28 cellular contexts compared by ENCODE assay signal in the genomic region with DNA sequence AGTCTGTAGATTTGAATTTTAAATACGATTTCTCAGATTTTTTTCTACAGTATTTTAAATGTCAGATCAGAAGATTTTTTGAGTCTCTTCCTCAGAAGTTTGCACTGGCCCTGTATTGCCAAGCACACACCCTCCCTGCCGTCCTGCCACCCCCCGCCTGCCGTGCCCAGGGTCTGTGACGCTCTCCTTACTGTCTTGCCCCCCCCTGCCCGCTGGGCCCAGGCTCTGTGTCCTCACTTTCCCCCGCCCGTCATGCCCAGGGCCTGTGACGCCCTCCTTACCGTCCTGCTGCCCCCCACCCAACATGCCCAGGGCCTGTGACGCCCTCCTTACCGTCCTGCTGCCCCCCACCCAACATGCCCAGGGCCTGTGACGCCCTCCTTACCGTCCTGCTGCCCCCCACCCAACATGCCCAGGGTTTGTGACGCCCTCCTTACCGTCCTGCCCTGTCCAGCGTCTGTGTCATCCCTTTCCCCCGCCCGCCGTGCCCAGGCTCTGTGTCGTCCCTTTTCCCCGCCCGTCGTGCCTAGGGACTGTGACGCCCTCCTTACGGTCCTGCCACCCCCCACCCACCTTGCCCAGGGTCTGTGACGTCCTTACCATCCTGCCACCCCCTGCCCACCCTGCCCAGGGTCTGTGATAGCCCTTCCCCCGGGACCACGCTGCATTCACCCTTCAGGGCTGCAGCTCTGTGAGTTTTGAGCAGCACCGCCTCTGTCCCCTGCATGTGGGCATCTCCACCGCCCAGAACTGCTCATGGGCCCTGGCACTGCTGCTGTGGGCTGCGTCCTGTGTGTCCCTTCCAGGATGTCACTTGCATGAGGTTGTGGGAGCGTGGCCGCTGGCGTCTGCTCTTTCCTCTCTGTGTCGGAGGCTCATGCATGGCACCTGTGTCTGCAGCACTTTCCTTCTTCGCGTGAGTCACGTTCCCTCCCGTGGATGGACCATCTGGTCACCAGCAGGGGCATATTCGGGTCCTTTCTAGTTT. TPM values are rescaled to one million over a fixed set of nuclear protein-coding genes. Genes with fewer than 3 reads are reported as not detected.
A peak's percentile ranks its signal among the peaks of the same experiment; 100 is the strongest.
DNase-seq lines count a peak whose midpoint lies in the region; ATAC-seq and TF ChIP-seq lines count a peak whose summit lies in the region.
"Had no signal": no experiment of that assay in that cellular context is flagged by ENCODE, and none has a peak within 500 bp of the region (broad histone marks: within the 10 kb centered on the region; RNA-seq: fewer than 3 reads in every experiment).

No MANE protein-coding gene starts in this region.

- H3K36me3 Mint-ChIP-seq in activated naive CD8-positive, alpha-beta T cell treated with anti-CD3 and anti-CD28 coated beads, Interleukin-2, amount 10 ng/mL, durations not matched to agents 7 days and 5 days, result peaks cover 29% of the 10 kb centered on the region
- H3K36me3 Mint-ChIP-seq in activated naive CD8-positive, alpha-beta T cell treated with anti-CD3 and anti-CD28 coated beads for 36 hours, result peaks cover 25% of the 10 kb centered on the region
- H3K36me3 Mint-ChIP-seq in mesothelial cell of epicardium, result peaks cover 21% of the 10 kb centered on the region
- H3K36me3 Mint-ChIP-seq in activated CD4-positive, alpha-beta T cell treated with anti-CD3 and anti-CD28 coated beads, Interleukin-2, amount 10 ng/mL, durations not matched to agents 24 days and 14 days (ENCODE audit: low read depth), result peaks cover 32% of the 10 kb centered on the region

- H3K27me3 Mint-ChIP-seq in activated naive CD8-positive, alpha-beta T cell treated with anti-CD3 and anti-CD28 coated beads, Interleukin-2, amount 10 ng/mL, durations not matched to agents 7 days and 5 days, result no peaks in the 10 kb centered on the region
- no peaks in the 10 kb centered on the region for H3K27me3 Mint-ChIP-seq in activated naive CD8-positive, alpha-beta T cell treated with anti-CD3 and anti-CD28 coated beads for 36 hours
- H3K27me3 Mint-ChIP-seq in mesothelial cell of epicardium (ENCODE audit: low read depth), result no peaks in the 10 kb centered on the region
- H3K27me3 Mint-ChIP-seq in activated CD4-positive, alpha-beta T cell treated with anti-CD3 and anti-CD28 coated beads, Interleukin-2, amount 10 ng/mL, durations not matched to agents 24 days and 14 days, result no peaks in the 10 kb centered on the region
- H3K27me3 Mint-ChIP-seq: activated naive CD8-positive, alpha-beta T cell; stimulated activated naive CD8-positive, alpha-beta T cell treated with anti-CD3 and anti-CD28 coated beads, Interleukin-15, amount 100 ng/mL, for 72 hours had no signal

- intact Hi-C loops in heart left ventricle (cut with DNase I), result no loop called here
- intact Hi-C loops in mucosa of descending colon (cut with DNase I, micrococcal nuclease), result no loop called here
- intact Hi-C loops in activated CD4-positive, alpha-beta T cell treated with anti-CD3 and anti-CD28 coated beads, Interleukin-2, amount 10 ng/mL, durations not matched to agents 24 days and 14 days (cut with micrococcal nuclease), result no loop called here

- H3K36me3 ChIP-seq in heart left ventricle (peaks cover 0 to 34% (median 8%) of the 10 kb centered on the region in 9 donors), mucosa of descending colon (ENCODE audit: low read depth) (no peaks in the 10 kb centered on the region)

- no peaks in the 10 kb centered on the region for H3K27me3 ChIP-seq in heart left ventricle
- H3K27me3 ChIP-seq: esophagus muscularis mucosa had no signal

- ATAC-seq in activated naive CD8-positive, alpha-beta T cell treated with anti-CD3 and anti-CD28 coated beads, Interleukin-2, amount 10 ng/mL, durations not matched to agents 7 days and 5 days (ENCODE audit: low read depth), result no peak
- ATAC-seq in heart left ventricle (peak in 2 of 4 donors; percentile 2 to 31), mucosa of descending colon (no peak), GM21447 (IDR thresholded peaks at IDR 0.05; ENCODE audit: unreplicated experiment) (no peak)
- ATAC-seq: stimulated activated naive CD8-positive, alpha-beta T cell treated with anti-CD3 and anti-CD28 coated beads, Interleukin-15, amount 100 ng/mL, for 72 hours had no signal

- peaks cover 0 to 38% (median 12%) of the 10 kb centered on the region in 12 donors for H3K4me1 ChIP-seq in heart left ventricle
- H3K4me1 ChIP-seq in mucosa of descending colon (ENCODE audit: low read depth), result no peaks in the 10 kb centered on the region

- TF ChIP-seq CTCF in heart left ventricle (IDR thresholded peaks at IDR 0.05) (no peak), mucosa of descending colon (IDR thresholded peaks at IDR 0.05) (no peak), mesothelial cell of epicardium (IDR thresholded peaks at IDR 0.05; ENCODE audit: unreplicated experiment) (no peak)

- H3K27ac ChIP-seq in heart left ventricle, result peak overlapping the region in 9 of 12 donors; percentile 47 to 85 (median 75)
- H3K27ac ChIP-seq: esophagus muscularis mucosa, GM23248, thoracic aorta had no signal

- no peak overlapping the region for H3K27ac Mint-ChIP-seq in activated naive CD8-positive, alpha-beta T cell treated with anti-CD3 and anti-CD28 coated beads, Interleukin-2, amount 10 ng/mL, durations not matched to agents 7 days and 5 days
- H3K27ac Mint-ChIP-seq in activated naive CD8-positive, alpha-beta T cell treated with anti-CD3 and anti-CD28 coated beads for 36 hours, result no peak overlapping the region
- H3K27ac Mint-ChIP-seq in mesothelial cell of epicardium, result no peak overlapping the region
- H3K27ac Mint-ChIP-seq in activated CD4-positive, alpha-beta T cell treated with anti-CD3 and anti-CD28 coated beads, Interleukin-2, amount 10 ng/mL, durations not matched to agents 24 days and 14 days, result no peak overlapping the region
- H3K27ac Mint-ChIP-seq: activated naive CD8-positive, alpha-beta T cell; nephron had no signal

- H3K9me3 ChIP-seq in heart left ventricle, result no peaks in the 10 kb centered on the region
- H3K9me3 ChIP-seq in mucosa of descending colon, result no peaks in the 10 kb centered on the region
- H3K9me3 ChIP-seq: esophagus muscularis mucosa, thoracic aorta had no signal

- peak; percentile 5 for DNase-seq in activated naive CD8-positive, alpha-beta T cell treated with anti-CD3 and anti-CD28 coated beads, Interleukin-2, amount 10 ng/mL, durations not matched to agents 7 days and 5 days
- DNase-seq in activated naive CD8-positive, alpha-beta T cell treated with anti-CD3 and anti-CD28 coated beads for 36 hours, result no peak
- peak in 1 of 5 donors; percentile 47 for DNase-seq in heart left ventricle
- DNase-seq in mucosa of descending colon, result peak in 2 of 3 donors; percentile 6 to 44
- no peak for DNase-seq in DMS153 treated with DMSO at 0.1 percent for 48 hours (lab: John Stamatoyannopoulos, UW; ENCODE audit: unreplicated experiment)
- DNase-seq in mesothelial cell of epicardium (ENCODE audit: low spot score in 2 of 2, unreplicated experiment in 2 of 2), result no peak
- no peak for DNase-seq in activated CD4-positive, alpha-beta T cell treated with anti-CD3 and anti-CD28 coated beads, Interleukin-2, amount 10 ng/mL, durations not matched to agents 24 days and 14 days
- DNase-seq: activated CD4-positive, alpha-beta T cell treated with anti-CD3 and anti-CD28 coated beads for 4 hours; activated T-cell treated with anti-CD3 and anti-CD28 coated beads for 4 hours; central memory CD4-positive, alpha-beta T cell; dermis blood vessel endothelial cell; DMS79 treated with DMSO at 0.1 percent for 48 hours; foreskin fibroblast; GF-D8; GM23248; NCI-H1048; NCI-H1694; NCI-H510A; OCI-M1; retina; stimulated activated CD4-positive, alpha-beta T cell treated with anti-CD3 and anti-CD28 coated beads, Interleukin-2, amount 100 ng/mL, for 48 hours; stimulated activated naive CD8-positive, alpha-beta T cell treated with anti-CD3 and anti-CD28 coated beads, Interleukin-15, amount 100 ng/mL, for 72 hours had no signal

- TF ChIP-seq POLR2A in heart left ventricle (IDR thresholded peaks at IDR 0.05), result no peak

- no peaks in the 10 kb centered on the region for H3K9me3 Mint-ChIP-seq in activated naive CD8-positive, alpha-beta T cell treated with anti-CD3 and anti-CD28 coated beads, Interleukin-2, amount 10 ng/mL, durations not matched to agents 7 days and 5 days
- no peaks in the 10 kb centered on the region for H3K9me3 Mint-ChIP-seq in activated naive CD8-positive, alpha-beta T cell treated with anti-CD3 and anti-CD28 coated beads for 36 hours
- no peaks in the 10 kb centered on the region for H3K9me3 Mint-ChIP-seq in mesothelial cell of epicardium
- no peaks in the 10 kb centered on the region for H3K9me3 Mint-ChIP-seq in activated CD4-positive, alpha-beta T cell treated with anti-CD3 and anti-CD28 coated beads, Interleukin-2, amount 10 ng/mL, durations not matched to agents 24 days and 14 days
- H3K9me3 Mint-ChIP-seq: nephron had no signal

- H3K4me3 ChIP-seq in heart left ventricle (no peak overlapping the region), mucosa of descending colon (no peak overlapping the region)
- H3K4me3 ChIP-seq: esophagus muscularis mucosa, GM23248, thoracic aorta had no signal

- no peaks in the 10 kb centered on the region for H3K4me1 Mint-ChIP-seq in activated naive CD8-positive, alpha-beta T cell treated with anti-CD3 and anti-CD28 coated beads, Interleukin-2, amount 10 ng/mL, durations not matched to agents 7 days and 5 days
- no peaks in the 10 kb centered on the region for H3K4me1 Mint-ChIP-seq in activated naive CD8-positive, alpha-beta T cell treated with anti-CD3 and anti-CD28 coated beads for 36 hours
- H3K4me1 Mint-ChIP-seq in mesothelial cell of epicardium, result peaks cover 4% of the 10 kb centered on the region
- no peaks in the 10 kb centered on the region for H3K4me1 Mint-ChIP-seq in activated CD4-positive, alpha-beta T cell treated with anti-CD3 and anti-CD28 coated beads, Interleukin-2, amount 10 ng/mL, durations not matched to agents 24 days and 14 days
- H3K4me1 Mint-ChIP-seq: CD14-positive monocyte; stimulated activated naive CD8-positive, alpha-beta T cell treated with anti-CD3 and anti-CD28 coated beads, Interleukin-15, amount 100 ng/mL, for 72 hours had no signal

- H3K4me3 Mint-ChIP-seq in activated naive CD8-positive, alpha-beta T cell treated with anti-CD3 and anti-CD28 coated beads, Interleukin-2, amount 10 ng/mL, durations not matched to agents 7 days and 5 days, result no peak overlapping the region
- H3K4me3 Mint-ChIP-seq in activated naive CD8-positive, alpha-beta T cell treated with anti-CD3 and anti-CD28 coated beads for 36 hours, result no peak overlapping the region
- H3K4me3 Mint-ChIP-seq in mesothelial cell of epicardium, result no peak overlapping the region
- no peak overlapping the region for H3K4me3 Mint-ChIP-seq in activated CD4-positive, alpha-beta T cell treated with anti-CD3 and anti-CD28 coated beads, Interleukin-2, amount 10 ng/mL, durations not matched to agents 24 days and 14 days
- H3K4me3 Mint-ChIP-seq: activated naive CD8-positive, alpha-beta T cell; CD14-positive monocyte; nephron; stimulated activated naive CD8-positive, alpha-beta T cell treated with anti-CD3 and anti-CD28 coated beads, Interleukin-15, amount 100 ng/mL, for 72 hours had no signal

- POLR2A ChIA-PET in activated naive CD8-positive, alpha-beta T cell treated with anti-CD3 and anti-CD28 coated beads, Interleukin-2, amount 10 ng/mL, durations not matched to agents 7 days and 5 days (lab: Charles Lee), result no interaction called here

- 83 to 89% (median 87%) methylated on average over 40 to 41 of the region's 41 CpGs for WGBS in heart left ventricle, 4 donors

RNA-seq across cellular contexts. Expression of gene PRKAR1B, which starts 19.3 kb away (rescaled TPM):
- total RNA-seq in activated naive CD8-positive, alpha-beta T cell treated with anti-CD3 and anti-CD28 coated beads, Interleukin-2, amount 10 ng/mL, durations not matched to agents 7 days and 5 days, result 10 to 100 TPM; 26.5 to 28.2 TPM
- 10 to 100 TPM; 38.1 to 40.2 TPM for total RNA-seq in activated naive CD8-positive, alpha-beta T cell treated with anti-CD3 and anti-CD28 coated beads for 36 hours
- total RNA-seq in heart left ventricle (10 to 100 TPM; 11.4 to 22.2 (median 18.4) TPM), mucosa of descending colon (10 to 100 TPM; 10.1 to 24.5 (median 24.4) TPM), mesothelial cell of epicardium (48.0 to 53.7 TPM (median 50.6 TPM) in 3 replicates)
- 10 to 100 TPM in 1 of 2 donors, 1 to 10 TPM in 1; 4.1 to 15.3 TPM for polyA plus RNA-seq in heart left ventricle
- 39.4 and 47.0 TPM in 2 replicates for total RNA-seq in activated CD4-positive, alpha-beta T cell treated with anti-CD3 and anti-CD28 coated beads, Interleukin-2, amount 10 ng/mL, durations not matched to agents 24 days and 14 days

RNA-seq across cellular contexts. Expression of gene DNAAF5, which starts 19.9 kb away (rescaled TPM):
- 10 to 100 TPM; 18.3 to 22.4 TPM for total RNA-seq in activated naive CD8-positive, alpha-beta T cell treated with anti-CD3 and anti-CD28 coated beads, Interleukin-2, amount 10 ng/mL, durations not matched to agents 7 days and 5 days
- total RNA-seq in activated naive CD8-positive, alpha-beta T cell treated with anti-CD3 and anti-CD28 coated beads for 36 hours, result 10 to 100 TPM; 46.8 to 48.5 TPM
- 10 to 100 TPM; 13.9 to 45.8 (median 23.7) TPM for total RNA-seq in heart left ventricle
- polyA plus RNA-seq in heart left ventricle, result 10 to 100 TPM in 1 of 2 donors, 1 to 10 TPM in 1; 7.2 to 15.3 TPM
- total RNA-seq in mucosa of descending colon, result 10 to 100 TPM; 29.4 to 43.0 (median 30.9) TPM
- 33.9 to 39.0 TPM (median 36.9 TPM) in 3 replicates for total RNA-seq in mesothelial cell of epicardium
- total RNA-seq in activated CD4-positive, alpha-beta T cell treated with anti-CD3 and anti-CD28 coated beads, Interleukin-2, amount 10 ng/mL, durations not matched to agents 24 days and 14 days, result 49.4 and 50.6 TPM in 2 replicates

Comparison
In these comparisons a context has a peak if more than half of its experiments do, and no peak if none do; other contexts are left out.
1. DNase-seq: peak in activated naive CD8-positive, alpha-beta T cell treated with anti-CD3 and anti-CD28 coated beads, Interleukin-2, amount 10 ng/mL, durations not matched to agents 7 days and 5 days (single experiment) and mucosa of descending colon (2 of 3); none in activated naive CD8-positive, alpha-beta T cell treated with anti-CD3 and anti-CD28 coated beads for 36 hours (single experiment), DMS153 treated with DMSO at 0.1 percent for 48 hours (single experiment), mesothelial cell of epicardium (0 of 2) and activated CD4-positive, alpha-beta T cell treated with anti-CD3 and anti-CD28 coated beads, Interleukin-2, amount 10 ng/mL, durations not matched to agents 24 days and 14 days (single experiment).